In the genomic region with DNA sequence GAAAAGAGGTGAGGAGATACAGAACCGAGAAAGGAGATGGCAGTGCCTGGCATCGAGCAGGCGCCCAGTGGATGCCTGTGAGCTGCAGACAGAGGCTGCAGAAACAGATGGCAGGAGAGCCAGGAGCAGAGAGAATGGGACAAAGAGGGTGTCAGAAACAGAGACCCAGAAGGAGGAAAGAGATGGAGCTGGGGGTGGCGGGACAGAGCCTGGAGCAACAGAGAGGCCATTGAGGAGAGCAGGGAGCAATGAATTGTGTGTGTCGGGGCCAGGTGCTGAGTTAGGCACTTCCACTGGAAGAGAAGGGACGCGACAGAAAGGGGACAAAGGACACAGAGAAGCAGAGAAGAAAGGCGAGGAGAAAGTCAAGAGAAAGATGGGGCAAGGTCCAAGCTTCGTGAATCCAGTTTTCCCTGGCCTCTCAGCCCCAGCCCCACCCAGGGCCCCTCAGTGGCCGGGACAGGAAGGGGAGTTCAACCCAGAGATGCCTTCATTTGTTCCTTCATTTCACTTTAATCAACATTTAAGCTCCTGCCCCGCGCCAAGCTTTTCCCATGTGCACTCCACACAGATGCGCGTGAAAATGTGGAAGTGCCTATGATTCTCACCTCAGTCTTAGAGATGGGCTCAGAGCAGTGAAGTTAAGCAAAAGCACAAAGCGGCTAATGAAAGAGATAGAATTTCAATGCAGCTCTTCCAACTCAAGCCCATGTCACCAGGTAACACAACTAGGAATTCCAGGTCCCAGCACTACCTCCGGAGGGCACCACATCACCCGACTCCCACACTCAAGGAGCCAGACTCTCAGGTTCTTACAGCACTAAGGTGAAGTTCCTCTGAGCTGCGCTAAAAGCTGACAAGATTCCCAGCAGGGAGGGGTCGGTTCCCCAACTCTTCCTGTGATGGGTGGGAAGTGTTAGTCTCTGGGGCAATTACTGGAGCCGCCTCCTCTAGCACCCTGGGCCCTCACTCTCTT, we compare ENCODE assay signal across 12 cellular contexts. TPM values are rescaled to one million over a fixed set of nuclear protein-coding genes. Genes with fewer than 3 reads are reported as not detected.
DNase-seq lines count a peak whose midpoint lies in the region; ATAC-seq and TF ChIP-seq lines count a peak whose summit lies in the region.
"Had no signal": no experiment of that assay in that cellular context is flagged by ENCODE, and none has a peak within 500 bp of the region (broad histone marks: within the 10 kb centered on the region; RNA-seq: fewer than 3 reads in every experiment).

No MANE protein-coding gene starts in this region.

- no peaks in the 10 kb centered on the region for H3K9me3 Mint-ChIP-seq in activated naive CD8-positive, alpha-beta T cell treated with anti-CD3 and anti-CD28 coated beads, Interleukin-2, amount 10 ng/mL, durations not matched to agents 7 days and 5 days
- H3K9me3 Mint-ChIP-seq in activated naive CD8-positive, alpha-beta T cell treated with anti-CD3 and anti-CD28 coated beads, Interleukin-2, amount 50 U/mL, for 24 hours, result no peaks in the 10 kb centered on the region
- H3K9me3 Mint-ChIP-seq in brain (no peaks in the 10 kb centered on the region), osteocyte (ENCODE audit: unreplicated experiment) (no peaks in the 10 kb centered on the region)

- H3K4me1 Mint-ChIP-seq in activated naive CD8-positive, alpha-beta T cell treated with anti-CD3 and anti-CD28 coated beads, Interleukin-2, amount 10 ng/mL, durations not matched to agents 7 days and 5 days, result peaks cover 28% of the 10 kb centered on the region
- peaks cover 2% of the 10 kb centered on the region for H3K4me1 Mint-ChIP-seq in activated naive CD8-positive, alpha-beta T cell treated with anti-CD3 and anti-CD28 coated beads, Interleukin-2, amount 50 U/mL, for 24 hours
- peaks cover 73% of the 10 kb centered on the region for H3K4me1 Mint-ChIP-seq in brain
- H3K4me1 Mint-ChIP-seq in osteocyte (ENCODE audit: unreplicated experiment), result peaks cover 72% of the 10 kb centered on the region

- no peak overlapping the region for H3K4me3 ChIP-seq in lower lobe of right lung
- no peak overlapping the region for H3K4me3 ChIP-seq in thyroid gland (replicated peaks in 1 of 3)

- 81 to 84% methylated on average over 20 of the region's 20 CpGs for WGBS in thyroid gland, 2 donors

- POLR2A ChIA-PET in activated naive CD8-positive, alpha-beta T cell treated with anti-CD3 and anti-CD28 coated beads, Interleukin-2, amount 10 ng/mL, durations not matched to agents 7 days and 5 days (lab: Charles Lee), result no interaction called here

- peak overlapping the region; percentile 72 for H3K4me3 Mint-ChIP-seq in activated naive CD8-positive, alpha-beta T cell treated with anti-CD3 and anti-CD28 coated beads, Interleukin-2, amount 10 ng/mL, durations not matched to agents 7 days and 5 days
- H3K4me3 Mint-ChIP-seq in activated naive CD8-positive, alpha-beta T cell treated with anti-CD3 and anti-CD28 coated beads, Interleukin-2, amount 50 U/mL, for 24 hours, result no peak overlapping the region
- H3K4me3 Mint-ChIP-seq in brain (peak overlapping the region in 1 of 5 experiments; percentile 24), osteocyte (ENCODE audit: unreplicated experiment) (no peak overlapping the region)

- H3K36me3 Mint-ChIP-seq in activated naive CD8-positive, alpha-beta T cell treated with anti-CD3 and anti-CD28 coated beads, Interleukin-2, amount 10 ng/mL, durations not matched to agents 7 days and 5 days, result no peaks in the 10 kb centered on the region
- no peaks in the 10 kb centered on the region for H3K36me3 Mint-ChIP-seq in activated naive CD8-positive, alpha-beta T cell treated with anti-CD3 and anti-CD28 coated beads, Interleukin-2, amount 50 U/mL, for 24 hours (ENCODE audit: low read depth)
- no peaks in the 10 kb centered on the region for H3K36me3 Mint-ChIP-seq in brain
- peaks cover 6% of the 10 kb centered on the region for H3K36me3 Mint-ChIP-seq in osteocyte (ENCODE audit: unreplicated experiment)

- H3K4me1 ChIP-seq in lower lobe of right lung (peaks cover 53% of the 10 kb centered on the region), thyroid gland (peaks cover 39 to 65% of the 10 kb centered on the region in 2 donors)

- intact Hi-C loops in lower lobe of right lung (cut with DNase I) (no loop called here), thyroid gland (cut with DNase I) (loop anchor here (5.0 kb wide), 1 partner anchor 35 kb away; no protein-coding TSS in a partner anchor), sciatic nerve (cut with DNase I) (no loop called here)

- H3K27ac ChIP-seq in lower lobe of right lung, result no peak overlapping the region
- peak overlapping the region in 1 of 3 donors; percentile 17 for H3K27ac ChIP-seq in thyroid gland

- no peaks in the 10 kb centered on the region for H3K9me3 ChIP-seq in lower lobe of right lung
- no peaks in the 10 kb centered on the region for H3K9me3 ChIP-seq in thyroid gland

- peak overlapping the region; percentile 86 for H3K27ac Mint-ChIP-seq in activated naive CD8-positive, alpha-beta T cell treated with anti-CD3 and anti-CD28 coated beads, Interleukin-2, amount 10 ng/mL, durations not matched to agents 7 days and 5 days
- H3K27ac Mint-ChIP-seq in activated naive CD8-positive, alpha-beta T cell treated with anti-CD3 and anti-CD28 coated beads, Interleukin-2, amount 50 U/mL, for 24 hours, result no peak overlapping the region
- H3K27ac Mint-ChIP-seq in brain, result peak overlapping the region; percentile 31 to 89 (median 83)
- no peak overlapping the region for H3K27ac Mint-ChIP-seq in osteocyte (ENCODE audit: unreplicated experiment)

- no peak for TF ChIP-seq POLR2A in thyroid gland (IDR thresholded peaks at IDR 0.05)

- no peaks in the 10 kb centered on the region for H3K27me3 ChIP-seq in lower lobe of right lung (ENCODE audit: low read depth)
- no peaks in the 10 kb centered on the region for H3K27me3 ChIP-seq in thyroid gland

- DNase-seq in activated naive CD8-positive, alpha-beta T cell treated with anti-CD3 and anti-CD28 coated beads, Interleukin-2, amount 10 ng/mL, durations not matched to agents 7 days and 5 days, result peak; percentile 14
- DNase-seq in activated naive CD8-positive, alpha-beta T cell treated with anti-CD3 and anti-CD28 coated beads, Interleukin-2, amount 50 U/mL, for 24 hours, result no peak
- DNase-seq in lower lobe of right lung (peak; percentile 53), thyroid gland (peak; percentile 56 to 59), sciatic nerve (ENCODE audit: low spot score) (no peak), foreskin melanocyte (no peak), osteocyte (ENCODE audit: extremely low spot score, unreplicated experiment) (no peak)
- DNase-seq: amniotic stem cell, GOT3, NCI-H510A treated with DMSO at 0.1 percent for 48 hours had no signal

- H3K36me3 ChIP-seq in lower lobe of right lung (no peaks in the 10 kb centered on the region), thyroid gland (no peaks in the 10 kb centered on the region)

- ATAC-seq in activated naive CD8-positive, alpha-beta T cell treated with anti-CD3 and anti-CD28 coated beads, Interleukin-2, amount 10 ng/mL, durations not matched to agents 7 days and 5 days (ENCODE audit: low read depth), result no peak
- ATAC-seq in activated naive CD8-positive, alpha-beta T cell treated with anti-CD3 and anti-CD28 coated beads, Interleukin-2, amount 50 U/mL, for 24 hours, result no peak
- ATAC-seq in lower lobe of right lung (no peak), sciatic nerve (no peak)
- ATAC-seq: left colon had no signal

- TF ChIP-seq CTCF in brain (conservative IDR thresholded peaks at IDR 0.05) (no peak), lower lobe of right lung (IDR thresholded peaks at IDR 0.05) (peak; percentile 25), thyroid gland (IDR thresholded peaks at IDR 0.05) (peak in 1 of 6 experiments; percentile 15), osteocyte (IDR thresholded peaks at IDR 0.05) (no peak)

- peaks cover 29% of the 10 kb centered on the region for H3K27me3 Mint-ChIP-seq in activated naive CD8-positive, alpha-beta T cell treated with anti-CD3 and anti-CD28 coated beads, Interleukin-2, amount 10 ng/mL, durations not matched to agents 7 days and 5 days
- H3K27me3 Mint-ChIP-seq in activated naive CD8-positive, alpha-beta T cell treated with anti-CD3 and anti-CD28 coated beads, Interleukin-2, amount 50 U/mL, for 24 hours, result peaks cover 6% of the 10 kb centered on the region
- H3K27me3 Mint-ChIP-seq in brain (peaks cover 7% of the 10 kb centered on the region), osteocyte (ENCODE audit: unreplicated experiment) (no peaks in the 10 kb centered on the region)

RNA-seq across cellular contexts. Expression of a gene that starts 55.2 kb away (rescaled TPM):
- total RNA-seq in activated naive CD8-positive, alpha-beta T cell treated with anti-CD3 and anti-CD28 coated beads, Interleukin-2, amount 10 ng/mL, durations not matched to agents 7 days and 5 days, result 10 to 100 TPM; 15.1 to 21.2 TPM
- 23.1 TPM for polyA plus RNA-seq in brain (ENCODE audit: insufficient read depth, low read depth, low replicate concordance)
- total RNA-seq in lower lobe of right lung, result 505 TPM
- total RNA-seq in thyroid gland, result 100 to 1,000 TPM; 169 to 316 (median 229) TPM
- total RNA-seq in sciatic nerve, result 703 TPM
- total RNA-seq in osteocyte, result 80.8 and 82.5 TPM in 2 replicates

Comparison
In these comparisons a context has a peak if more than half of its experiments do, and no peak if none do; other contexts are left out.
1. DNase-seq: peak in activated naive CD8-positive, alpha-beta T cell treated with anti-CD3 and anti-CD28 coated beads, Interleukin-2, amount 10 ng/mL, durations not matched to agents 7 days and 5 days (single experiment), lower lobe of right lung (single experiment) and thyroid gland (2 of 2); none in activated naive CD8-positive, alpha-beta T cell treated with anti-CD3 and anti-CD28 coated beads, Interleukin-2, amount 50 U/mL, for 24 hours (single experiment), sciatic nerve (single experiment), foreskin melanocyte (single experiment) and osteocyte (single experiment).
2. H3K27ac Mint-ChIP-seq: peak in activated naive CD8-positive, alpha-beta T cell treated with anti-CD3 and anti-CD28 coated beads, Interleukin-2, amount 10 ng/mL, durations not matched to agents 7 days and 5 days (single experiment) and brain (5 of 5); none in activated naive CD8-positive, alpha-beta T cell treated with anti-CD3 and anti-CD28 coated beads, Interleukin-2, amount 50 U/mL, for 24 hours (single experiment) and osteocyte (single experiment).